1 cellular context compared by ENCODE assay signal in genomic region chr1:5966543-5967205, GRCh38.
TF ChIP-seq lines count a peak whose summit lies in the region.

No MANE protein-coding gene starts in this region.

TF ChIP-seq in WTC11, 78 proteins besides CTCF, POLR2A, EP300 and RAD21 (continued from another document):
- TF ChIP-seq, protein P1, sequence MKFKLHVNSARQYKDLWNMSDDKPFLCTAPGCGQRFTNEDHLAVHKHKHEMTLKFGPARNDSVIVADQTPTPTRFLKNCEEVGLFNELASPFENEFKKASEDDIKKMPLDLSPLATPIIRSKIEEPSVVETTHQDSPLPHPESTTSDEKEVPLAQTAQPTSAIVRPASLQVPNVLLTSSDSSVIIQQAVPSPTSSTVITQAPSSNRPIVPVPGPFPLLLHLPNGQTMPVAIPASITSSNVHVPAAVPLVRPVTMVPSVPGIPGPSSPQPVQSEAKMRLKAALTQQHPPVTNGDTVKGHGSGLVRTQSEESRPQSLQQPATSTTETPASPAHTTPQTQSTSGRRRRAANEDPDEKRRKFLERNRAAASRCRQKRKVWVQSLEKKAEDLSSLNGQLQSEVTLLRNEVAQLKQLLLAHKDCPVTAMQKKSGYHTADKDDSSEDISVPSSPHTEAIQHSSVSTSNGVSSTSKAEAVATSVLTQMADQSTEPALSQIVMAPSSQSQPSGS (CRISPR knock-in tag; IDR thresholded peaks at IDR 0.05; ENCODE audit: borderline replicate concordance, low read depth): no peak
- TF ChIP-seq ZNF263 (CRISPR knock-in tag; IDR thresholded peaks at IDR 0.05; ENCODE audit: low read depth): no peak
- no peak for TF ChIP-seq NFE2L1 (CRISPR knock-in tag; IDR thresholded peaks at IDR 0.05)
- TF ChIP-seq ZNF423 (CRISPR knock-in tag; IDR thresholded peaks at IDR 0.05): no peak
- no peak for TF ChIP-seq SMAD3 (CRISPR knock-in tag; IDR thresholded peaks at IDR 0.05; ENCODE audit: borderline replicate concordance)
- no peak for TF ChIP-seq NR1H2 (CRISPR knock-in tag; IDR thresholded peaks at IDR 0.05)
- no peak for TF ChIP-seq NFYB (CRISPR knock-in tag; conservative IDR thresholded peaks at IDR 0.05; ENCODE audit: low read depth)
